In genomic region chrX:113212052-113212451, GRCh38 we compare ENCODE assay signal across 34 cellular contexts.
"Had no signal": no experiment of that assay in that cellular context is flagged by ENCODE, and none has a peak within 500 bp of the region (broad histone marks: within the 10 kb centered on the region; RNA-seq: fewer than 3 reads in every experiment).

No MANE protein-coding gene starts in this region.

- H3K9me3 ChIP-seq: MG63 had no signal

- H3K27me3 ChIP-seq: MG63 had no signal

- H3K36me3 ChIP-seq: MG63 had no signal

- DNase-seq: Karpas-422, Kasumi-1, MG63, MM.1S, MV-4-11, NCI-H1048, NCI-H1092, NCI-H1092 treated with DMSO at 0.1 percent for 48 hours, NCI-H1105, NCI-H1105 treated with DMSO at 0.1 percent for 48 hours, NCI-H1417, NCI-H1417 treated with DMSO at 0.1 percent for 48 hours, NCI-H1436, NCI-H1436 treated with DMSO at 0.1 percent for 48 hours, NCI-H146, NCI-H1694, NCI-H1694 treated with DMSO at 0.1 percent for 48 hours, NCI-H187, NCI-H187 treated with DMSO at 0.1 percent for 48 hours, NCI-H1930, NCI-H2029, NCI-H2029 treated with DMSO at 0.1 percent for 48 hours, NCI-H2081, NCI-H2081 treated with DMSO at 0.1 percent for 48 hours, NCI-H2107, NCI-H2171, NCI-H2171 treated with DMSO at 0.1 percent for 48 hours, NCI-H2227 treated with DMSO at 0.1 percent for 48 hours, NCI-H226, NCI-H345, NCI-H446, NCI-H446 treated with DMSO at 0.1 percent for 48 hours, NCI-H510A, NCI-H510A treated with DMSO at 0.1 percent for 48 hours had no signal

- H3K4me3 ChIP-seq: MG63 had no signal
